Comparison of ENCODE assay signal across 8 cellular contexts in genomic region chr2:1716013-1716305, GRCh38. TPM values are rescaled to one million over a fixed set of nuclear protein-coding genes. Genes with fewer than 3 reads are reported as not detected.
DNase-seq lines count a peak whose midpoint lies in the region; TF ChIP-seq lines count a peak whose summit lies in the region.
"Not testable (repeated sequence)": the region's sequence is repeated elsewhere in the genome, so short reads cannot be mapped to it uniquely, and the experiment has no call there.

No MANE protein-coding gene starts in this region.

- not testable (repeated sequence) for H3K27me3 ChIP-seq in A673 (replicated peaks; ENCODE audit: insufficient read depth, low read depth, low read length, poor library complexity); ascending aorta; right atrium auricular region; mesenchymal stem cell (ENCODE audit: control insufficient read depth in 1 of 2, insufficient read depth in 1 of 2, low read length in 2 of 2); smooth muscle cell (ENCODE audit: low read depth)

- not testable (repeated sequence) for H4K8ac ChIP-seq in mesenchymal stem cell (ENCODE audit: low read length)

- not testable (repeated sequence) for H3K14ac ChIP-seq in mesenchymal stem cell (ENCODE audit: low read length in 2 of 2)

- not testable (repeated sequence) for H3K9me3 ChIP-seq in A673 (ENCODE audit: low read depth, low read length, poor library complexity, severe bottlenecking); ascending aorta; right atrium auricular region; mesenchymal stem cell (ENCODE audit: control insufficient read depth, low read length); smooth muscle cell (replicated peaks; ENCODE audit: low read depth)

- not testable (repeated sequence) for TF ChIP-seq CTCF in A673 (conservative IDR thresholded peaks at IDR 0.05; ENCODE audit: low read depth, low read length); ascending aorta (IDR thresholded peaks at IDR 0.05); right atrium auricular region (IDR thresholded peaks at IDR 0.05); smooth muscle cell (IDR thresholded peaks at IDR 0.05; ENCODE audit: borderline replicate concordance, insufficient read depth, poor library complexity, severe bottlenecking)

- peak overlapping the region in 1 of 2 experiments; percentile 14 for H3K18ac ChIP-seq in mesenchymal stem cell (ENCODE audit: low read depth in 1 of 2, low read length in 2 of 2)

- not testable (repeated sequence) for H3K4ac ChIP-seq in mesenchymal stem cell (ENCODE audit: low read depth in 1 of 2, low read length in 2 of 2)

- not testable (repeated sequence) for H2BK5ac ChIP-seq in mesenchymal stem cell (ENCODE audit: low read depth, low read length, poor library complexity, severe bottlenecking)

- not testable (repeated sequence) for H2AFZ ChIP-seq in mesenchymal stem cell (ENCODE audit: low read depth, low read length); smooth muscle cell (ENCODE audit: low read depth)

- not testable (repeated sequence) for H3K9ac ChIP-seq in mesenchymal stem cell (ENCODE audit: low read length); smooth muscle cell (ENCODE audit: low read depth)

- H3K27ac ChIP-seq in A673 (ENCODE audit: low read depth, low read length, poor library complexity, severe bottlenecking) = peak overlapping the region; percentile 26
- H3K27ac ChIP-seq in ascending aorta = peak overlapping the region; percentile 60 to 77
- peak overlapping the region; percentile 81 for H3K27ac ChIP-seq in epithelial cell of prostate
- peak overlapping the region; percentile 70 to 72 for H3K27ac ChIP-seq in right atrium auricular region
- H3K27ac ChIP-seq in mesenchymal stem cell (ENCODE audit: low read length, poor library complexity, severe bottlenecking) = not testable (repeated sequence)
- peak overlapping the region; percentile 31 for H3K27ac ChIP-seq in smooth muscle cell (ENCODE audit: low read depth)

- intact Hi-C loops in A673 (cut with micrococcal nuclease; ENCODE audit: unreplicated experiment); ascending aorta (cut with DNase I): not testable (repeated sequence)

- not testable (repeated sequence) for H2BK120ac ChIP-seq in mesenchymal stem cell (ENCODE audit: low read depth, low read length)

- not testable (repeated sequence) for DNase-seq in A673 (ENCODE audit: low spot score); ascending aorta (ENCODE audit: low spot score in 2 of 2); epithelial cell of prostate (ENCODE audit: low read depth, low spot score); right atrium auricular region (ENCODE audit: low spot score); mesenchymal stem cell; smooth muscle cell (lab: John Stamatoyannopoulos, UW; ENCODE audit: unreplicated experiment)
- DNase-seq in NCI-H1092 treated with DMSO at 0.1 percent for 48 hours (lab: John Stamatoyannopoulos, UW) (peak; percentile 43), ureter (ENCODE audit: low spot score) (peak; percentile 28)

- not testable (repeated sequence) for H3K23ac ChIP-seq in mesenchymal stem cell (ENCODE audit: low read length in 2 of 2)

- POLR2A ChIA-PET in A673 (lab: Charles Lee; ENCODE audit: low non-redundant PET) = not testable (repeated sequence)

- H3K79me2 ChIP-seq in smooth muscle cell (ENCODE audit: low read depth) = peaks cover 89% of the 10 kb centered on the region

- peak overlapping the region; percentile 22 for H4K91ac ChIP-seq in mesenchymal stem cell (ENCODE audit: low read length)

- not testable (repeated sequence) for H2BK15ac ChIP-seq in mesenchymal stem cell (ENCODE audit: low read depth, poor library complexity, severe bottlenecking)

- peaks cover 95% of the 10 kb centered on the region for H4K20me1 ChIP-seq in smooth muscle cell (ENCODE audit: low read depth)

- BruUV-seq in A673 (replicated peaks; lab: Mats Ljungman, UMichigan) = not testable (repeated sequence)

- H3K79me1 ChIP-seq in mesenchymal stem cell (replicated peaks; ENCODE audit: low read length, poor library complexity, severe bottlenecking) = not testable (repeated sequence)

- H2BK12ac ChIP-seq in mesenchymal stem cell (ENCODE audit: low read length in 2 of 2) = peak overlapping the region in 1 of 2 experiments; percentile 44

- WGBS in mesenchymal stem cell = 86% methylated on average over 1 of the region's 2 CpGs
- 100% methylated on average over 2 of the region's 2 CpGs for WGBS in smooth muscle cell (ENCODE audit: low lambda C conversion rate)

- not testable (repeated sequence) for H2AK5ac ChIP-seq in mesenchymal stem cell (ENCODE audit: low read length, severe bottlenecking)

- not testable (repeated sequence) for H3K4me2 ChIP-seq in mesenchymal stem cell (ENCODE audit: low read length, poor library complexity, severe bottlenecking); smooth muscle cell

- peaks cover 49% of the 10 kb centered on the region for H3K4me1 ChIP-seq in A673 (ENCODE audit: insufficient read depth, low read length, poor library complexity, severe bottlenecking)
- peaks cover 15 to 41% of the 10 kb centered on the region in 2 donors for H3K4me1 ChIP-seq in ascending aorta
- H3K4me1 ChIP-seq in right atrium auricular region = peaks cover 0 to 75% of the 10 kb centered on the region in 2 donors
- peaks cover 46% of the 10 kb centered on the region for H3K4me1 ChIP-seq in mesenchymal stem cell (ENCODE audit: control insufficient read depth, insufficient read depth, low read depth, low read length)
- H3K4me1 ChIP-seq in smooth muscle cell (ENCODE audit: low read depth) = peaks cover 41% of the 10 kb centered on the region

- not testable (repeated sequence) for H3F3A ChIP-seq in smooth muscle cell (ENCODE audit: low read depth)

- not testable (repeated sequence) for H3K4me3 ChIP-seq in A673 (ENCODE audit: low read depth, low read length, poor library complexity, severe bottlenecking); ascending aorta; right atrium auricular region; mesenchymal stem cell (ENCODE audit: insufficient read depth in 1 of 2, low read depth in 1 of 2, low read length in 2 of 2); smooth muscle cell

- CTCF ChIA-PET in A673 (lab: Charles Lee) = not testable (repeated sequence)

- not testable (repeated sequence) for H3K36me3 ChIP-seq in A673 (ENCODE audit: insufficient read depth, low read length, poor library complexity, severe bottlenecking); ascending aorta; right atrium auricular region; smooth muscle cell (ENCODE audit: low read depth)
- H3K36me3 ChIP-seq in mesenchymal stem cell (ENCODE audit: control insufficient read depth in 1 of 2, insufficient read depth in 2 of 2, low read depth in 1 of 2, low read length in 2 of 2) = peaks cover 0 to 48% of the 10 kb centered on the region in 2 experiments

RNA-seq across cellular contexts. Expression of gene PXDN, which starts 28.4 kb away (rescaled TPM):
- 162 and 175 TPM in 2 replicates for total RNA-seq in A673 (2021)
- 188 TPM for total RNA-seq in ascending aorta
- total RNA-seq in right atrium auricular region = 10 to 100 TPM; 25.4 to 26.9 TPM
- 621 TPM for polyA plus RNA-seq in mesenchymal stem cell (2013, experiment 1 of 2)
- polyA plus RNA-seq in mesenchymal stem cell (2013, experiment 2 of 2) = 614 TPM
- 328 and 334 TPM in 2 replicates for total RNA-seq in smooth muscle cell
- polyA plus RNA-seq in smooth muscle cell = 253 and 333 TPM in 2 replicates
- total RNA-seq in ureter = 20.2 TPM
